ENCODE assay signal across 18 cellular contexts in genomic region chr4:117957570-117957969, GRCh38.
"Had no signal": no experiment of that assay in that cellular context is flagged by ENCODE, and none has a peak within 500 bp of the region (broad histone marks: within the 10 kb centered on the region; RNA-seq: fewer than 3 reads in every experiment).

No MANE protein-coding gene starts in this region.

- ATAC-seq: activated T-cell treated with anti-CD3 and anti-CD28 coated beads, Interleukin-2, amount 50 U/mL, for 72 hours; gastrocnemius medialis; left ventricle myocardium superior; natural killer cell; stimulated activated memory B cell treated with anti-CD40 and anti-IgM and Interleukin-4, amounts not matched to agents 10 μg/mL and 1 μg/mL and 100 μg/mL, for 72 hours had no signal

- H3K9me3 ChIP-seq: esophagus squamous epithelium, gastrocnemius medialis, sigmoid colon, stomach, transverse colon had no signal

- H3K36me3 ChIP-seq: esophagus squamous epithelium, gastrocnemius medialis, sigmoid colon, stomach, transverse colon had no signal

- H3K27ac ChIP-seq: coronary artery, esophagus squamous epithelium, gastrocnemius medialis, sigmoid colon, stomach, transverse colon had no signal

- H3K4me2 ChIP-seq: smooth muscle cell had no signal

- H3K4me3 ChIP-seq: coronary artery, esophagus squamous epithelium, gastrocnemius medialis, sigmoid colon, smooth muscle cell, stomach, transverse colon had no signal

- DNase-seq: activated CD4-positive, alpha-beta memory T cell treated with anti-CD3 and anti-CD28 coated beads for 36 hours; activated CD4-positive, alpha-beta T cell treated with anti-CD3 and anti-CD28 coated beads for 48 hours; activated effector memory CD4-positive, alpha-beta T cell treated with anti-CD3 and anti-CD28 coated beads, Interleukin-2, amount 50 U/mL, for 16 hours; activated naive CD4-positive, alpha-beta T cell treated with anti-CD3 and anti-CD28 coated beads, Interleukin-2, amount 10 ng/mL, durations not matched to agents 7 days and 5 days; activated T-cell treated with anti-CD3 and anti-CD28 coated beads, Interleukin-2, amount 50 U/mL, for 72 hours; cerebellar nuclear complex; esophagus squamous epithelium; gastrocnemius medialis; left ventricle myocardium superior; midbrain; natural killer cell; sigmoid colon; stimulated activated CD4-positive, alpha-beta T cell treated with anti-CD3 and anti-CD28 coated beads, Interleukin-15, amount 100 ng/mL, for 24 hours; stomach; transverse colon had no signal

- H3K4me1 ChIP-seq: esophagus squamous epithelium, gastrocnemius medialis, sigmoid colon, stomach, transverse colon had no signal

- H3K27me3 ChIP-seq: esophagus squamous epithelium, gastrocnemius medialis, sigmoid colon, stomach, transverse colon had no signal
